ENCODE assay signal across 14 cellular contexts in genomic region chr19:45097450-45097775, GRCh38. TPM values are rescaled to one million over a fixed set of nuclear protein-coding genes. Genes with fewer than 3 reads are reported as not detected.
A peak's percentile ranks its signal among the peaks of the same experiment; 100 is the strongest.
DNase-seq lines count a peak whose midpoint lies in the region; ATAC-seq, FAIRE-seq and TF ChIP-seq lines count a peak whose summit lies in the region.
"Had no signal": no experiment of that assay in that cellular context is flagged by ENCODE, and none has a peak within 500 bp of the region (broad histone marks: within the 10 kb centered on the region; RNA-seq: fewer than 3 reads in every experiment).

No MANE protein-coding gene starts in this region.

- peak overlapping the region; percentile 63 to 77 (median 67) for H3K4me3 Mint-ChIP-seq in nephron
- H3K4me3 Mint-ChIP-seq: activated naive CD4-positive, alpha-beta T cell treated with anti-CD3 and anti-CD28 coated beads for 36 hours; T-helper 2 cell treated with Interferon-gamma antibody and Interleukin-4, amounts not matched to agents 5 μg/mL and 100 μg/mL, for 36 hours had no signal

- H3K36me3 Mint-ChIP-seq in nephron (ENCODE audit: low read depth) = peaks cover 10% of the 10 kb centered on the region

- TF ChIP-seq RAD21 in A549 (conservative IDR thresholded peaks at IDR 0.05 in 1 of 2, IDR thresholded peaks at IDR 0.05 in 1 of 2) = no peak

- intact Hi-C loops in breast epithelium (cut with DNase I; ENCODE audit: low total_unique reads) = no loop called here
- intact Hi-C loops in mucosa of descending colon (cut with DNase I, micrococcal nuclease) = no loop called here

- DNase-seq in A549 (ENCODE audit: low read depth in 1 of 2, low spot score in 1 of 2) = no peak
- DNase-seq in H7 = peak; percentile 60
- DNase-seq in breast epithelium (ENCODE audit: low spot score in 2 of 2) = no peak
- no peak for DNase-seq in KBM-7
- no peak for DNase-seq in hypothalamus (lab: John Stamatoyannopoulos, UW)
- DNase-seq in mucosa of descending colon = no peak
- DNase-seq in NCI-H1436 (lab: John Stamatoyannopoulos, UW) = no peak
- DNase-seq: activated CD4-positive, alpha-beta T cell treated with anti-CD3 and anti-CD28 coated beads, Interleukin-2, amount 50 U/mL, for 48 hours; activated naive CD4-positive, alpha-beta T cell treated with anti-CD3 and anti-CD28 coated beads for 36 hours; colonic mucosa; GDM1; NCI-H2171 treated with DMSO at 0.1 percent for 48 hours had no signal

- H3K9me3 ChIP-seq in A549 = no peaks in the 10 kb centered on the region
- H3K9me3 ChIP-seq in breast epithelium = no peaks in the 10 kb centered on the region
- H3K9me3 ChIP-seq in mucosa of descending colon = no peaks in the 10 kb centered on the region
- H3K9me3 ChIP-seq: colonic mucosa had no signal

- in situ Hi-C loops in KBM-7 (cut with MboI; ENCODE audit: low pct_unique_long_range_greater_than_20kb, low sequenced_read_pairs) = no loop called here

- H3K4me1 ChIP-seq in A549 (peaks cover 60% of the 10 kb centered on the region), breast epithelium (peaks cover 21 to 48% of the 10 kb centered on the region in 2 donors), mucosa of descending colon (ENCODE audit: low read depth) (peaks cover 28% of the 10 kb centered on the region)

- peak overlapping the region in 2 of 3 experiments; percentile 67 to 73 for H3K27ac Mint-ChIP-seq in nephron
- H3K27ac Mint-ChIP-seq: activated naive CD4-positive, alpha-beta T cell treated with anti-CD3 and anti-CD28 coated beads for 36 hours; T-helper 2 cell treated with Interferon-gamma antibody and Interleukin-4, amounts not matched to agents 5 μg/mL and 100 μg/mL, for 36 hours had no signal

- POLR2A ChIA-PET in A549 (lab: Yijun Ruan, JAX) = no interaction called here

- H3K4me2 ChIP-seq in A549 = peak overlapping the region; percentile 75

- TF ChIP-seq EP300 in A549 (IDR thresholded peaks at IDR 0.05) = no peak

- TF ChIP-seq CTCF in A549 (IDR thresholded peaks at IDR 0.05) = no peak
- no peak for TF ChIP-seq CTCF in breast epithelium (IDR thresholded peaks at IDR 0.05)
- no peak for TF ChIP-seq CTCF in nephron (IDR thresholded peaks at IDR 0.05; ENCODE audit: unreplicated experiment in 3 of 3)
- no peak for TF ChIP-seq CTCF in mucosa of descending colon (IDR thresholded peaks at IDR 0.05)

- FAIRE-seq in A549 (lab: Jason Lieb, UNC) = no peak

- peaks cover 83% of the 10 kb centered on the region for H3K4me1 Mint-ChIP-seq in nephron

- H3K27ac ChIP-seq in A549 (peak overlapping the region; percentile 78 to 92), breast epithelium (peak overlapping the region; percentile 81 to 93)
- H3K27ac ChIP-seq: colonic mucosa had no signal

- no peaks in the 10 kb centered on the region for H3K27me3 ChIP-seq in H7 (ENCODE audit: control insufficient read depth, insufficient read depth, low read length)
- H3K27me3 ChIP-seq in breast epithelium = no peaks in the 10 kb centered on the region
- H3K27me3 ChIP-seq: colonic mucosa had no signal

- H3K36me3 ChIP-seq in H7 (replicated peaks; ENCODE audit: control insufficient read depth, insufficient read depth, low read length) (no peaks in the 10 kb centered on the region), breast epithelium (no peaks in the 10 kb centered on the region), mucosa of descending colon (ENCODE audit: low read depth) (no peaks in the 10 kb centered on the region)
- H3K36me3 ChIP-seq: colonic mucosa had no signal

- H3K27me3 Mint-ChIP-seq in nephron (ENCODE audit: low read depth) = no peaks in the 10 kb centered on the region

- no peak overlapping the region for H3K4me3 ChIP-seq in A549
- no peak overlapping the region for H3K4me3 ChIP-seq in H7 (ENCODE audit: insufficient read depth, low read depth, low read length)
- peak overlapping the region in 1 of 3 donors; percentile 31 for H3K4me3 ChIP-seq in breast epithelium
- H3K4me3 ChIP-seq in mucosa of descending colon = no peak overlapping the region
- H3K4me3 ChIP-seq: colonic mucosa had no signal

- no peaks in the 10 kb centered on the region for H3K9me3 Mint-ChIP-seq in nephron
- H3K9me3 Mint-ChIP-seq: activated naive CD4-positive, alpha-beta T cell treated with anti-CD3 and anti-CD28 coated beads for 36 hours; T-helper 2 cell treated with Interferon-gamma antibody and Interleukin-4, amounts not matched to agents 5 μg/mL and 100 μg/mL, for 36 hours had no signal

- no peak for ATAC-seq in A549
- no peak for ATAC-seq in mucosa of descending colon

- CTCF ChIA-PET in A549 (lab: Yijun Ruan, JAX) = interaction anchor here (1.0 to 4.9 kb wide), 8 partner anchors 21 to 449 kb away, joined by 3 to 46 read pairs (median 6); partner anchors contain the start of gene NKPD1

- TF ChIP-seq POLR2A in A549 (IDR thresholded peaks at IDR 0.05; ENCODE audit: low read length) (no peak), breast epithelium (IDR thresholded peaks at IDR 0.05) (no peak)

- 87% methylated on average over 7 of the region's 7 CpGs for WGBS in A549 (ENCODE audit: missing lambda C conversion rate)

TF ChIP-seq in A549, 52 proteins besides CTCF, POLR2A, EP300 and RAD21 (continues in another document):
- TF ChIP-seq FOXS1 (CRISPR knock-in tag; IDR thresholded peaks at IDR 0.05) (no peak), NFE2L2 (conservative IDR thresholded peaks at IDR 0.05; ENCODE audit: low read length) (no peak), JUNB (IDR thresholded peaks at IDR 0.05) (no peak), HDAC2 (IDR thresholded peaks at IDR 0.05) (no peak), CBX2 (IDR thresholded peaks at IDR 0.05; ENCODE audit: borderline replicate concordance, low read depth) (no peak), ZC3H11A (IDR thresholded peaks at IDR 0.05) (no peak), SMC3 (IDR thresholded peaks at IDR 0.05) (no peak), KDM1A (IDR thresholded peaks at IDR 0.05; ENCODE audit: low read depth) (no peak), BHLHE40 (IDR thresholded peaks at IDR 0.05; ENCODE audit: low read depth, low read length) (no peak)
- TF ChIP-seq, protein P1, sequence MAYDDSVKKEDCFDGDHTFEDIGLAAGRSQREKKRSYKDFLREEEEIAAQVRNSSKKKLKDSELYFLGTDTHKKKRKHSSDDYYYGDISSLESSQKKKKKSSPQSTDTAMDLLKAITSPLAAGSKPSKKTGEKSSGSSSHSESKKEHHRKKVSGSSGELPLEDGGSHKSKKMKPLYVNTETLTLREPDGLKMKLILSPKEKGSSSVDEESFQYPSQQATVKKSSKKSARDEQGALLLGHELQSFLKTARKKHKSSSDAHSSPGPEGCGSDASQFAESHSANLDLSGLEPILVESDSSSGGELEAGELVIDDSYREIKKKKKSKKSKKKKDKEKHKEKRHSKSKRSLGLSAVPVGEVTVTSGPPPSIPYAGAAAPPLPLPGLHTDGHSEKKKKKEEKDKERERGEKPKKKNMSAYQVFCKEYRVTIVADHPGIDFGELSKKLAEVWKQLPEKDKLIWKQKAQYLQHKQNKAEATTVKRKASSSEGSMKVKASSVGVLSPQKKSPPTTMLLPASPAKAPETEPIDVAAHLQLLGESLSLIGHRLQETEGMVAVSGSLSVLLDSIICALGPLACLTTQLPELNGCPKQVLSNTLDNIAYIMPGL (CRISPR knock-in tag; IDR thresholded peaks at IDR 0.05; ENCODE audit: borderline replicate concordance) = no peak

RNA-seq across cellular contexts. Expression of gene PPP1R37, which starts 4.4 kb away (rescaled TPM):
- 7.6 and 9.1 TPM in 2 replicates for polyA plus RNA-seq in A549 (2011; rRNA removed)
- polyA plus RNA-seq in A549 (2012; cell fraction: cytosol; rRNA removed) = 22.2 and 27.1 TPM in 2 replicates
- 48.6 and 55.2 TPM in 2 replicates for polyA plus RNA-seq in A549 (2012; cell fraction: nucleus; rRNA removed)
- polyA plus RNA-seq in A549 (2017; fragmentation: RNase III; extraction: RNeasy Plus Mini Kit Qiagen cat#74134 plus additional on column Dnase treatment) = 18.7 to 21.9 TPM (median 21.8 TPM) in 3 replicates
- polyA minus RNA-seq in A549 (2011; rRNA and poly(A)+ RNA removed) = 15.4 and 15.8 TPM in 2 replicates
- total RNA-seq in H7 (2014; rRNA removed; shearing (Covaris generic)) = 30.0 and 32.9 TPM in 2 replicates
- total RNA-seq in breast epithelium = 10 to 100 TPM; 18.6 to 50.8 (median 33.8) TPM
- 10 to 100 TPM; 27.2 to 33.6 (median 31.7) TPM for total RNA-seq in mucosa of descending colon

RNA-seq across cellular contexts. Expression of gene GEMIN7, which starts 18.4 kb away (rescaled TPM):
- polyA plus RNA-seq in A549 (2011; rRNA removed) = 42.2 and 49.2 TPM in 2 replicates
- 86.7 and 115 TPM in 2 replicates for polyA plus RNA-seq in A549 (2012; cell fraction: cytosol; rRNA removed)
- polyA plus RNA-seq in A549 (2012; cell fraction: nucleus; rRNA removed) = 97.2 and 109 TPM in 2 replicates
- polyA plus RNA-seq in A549 (2017; fragmentation: RNase III; extraction: RNeasy Plus Mini Kit Qiagen cat#74134 plus additional on column Dnase treatment) = 75.3 to 86.0 TPM (median 79.4 TPM) in 3 replicates
- 23.2 and 33.1 TPM in 2 replicates for polyA minus RNA-seq in A549 (2011; rRNA and poly(A)+ RNA removed)
- total RNA-seq in H7 (2014; rRNA removed; shearing (Covaris generic)) = 72.2 and 77.0 TPM in 2 replicates
- 10 to 100 TPM; 21.3 to 35.1 (median 22.1) TPM for total RNA-seq in breast epithelium
- total RNA-seq in mucosa of descending colon = 10 to 100 TPM; 14.4 to 22.6 (median 21.8) TPM

RNA-seq across cellular contexts. Expression of gene ZNF296, which starts 21.1 kb away (rescaled TPM):
- polyA plus RNA-seq in A549 (2011; rRNA removed) (0.25 and 0.34 TPM in 2 replicates), A549 (2017; fragmentation: RNase III; extraction: RNeasy Plus Mini Kit Qiagen cat#74134 plus additional on column Dnase treatment) (2.7 to 3.6 TPM (median 3.4 TPM) in 3 replicates)
- polyA plus RNA-seq in A549 (2012; cell fraction: cytosol; rRNA removed) = 2.7 and 3.7 TPM in 2 replicates
- 4.6 and 8.2 TPM in 2 replicates for polyA plus RNA-seq in A549 (2012; cell fraction: nucleus; rRNA removed)
- 0.50 and 0.73 TPM in 2 replicates for polyA minus RNA-seq in A549 (2011; rRNA and poly(A)+ RNA removed)
- total RNA-seq in H7 (2014; rRNA removed; shearing (Covaris generic)) = 2.6 and 4.2 TPM in 2 replicates
- total RNA-seq in breast epithelium (1 to 10 TPM in 2 of 3 donors, under 1 TPM in 1; 0.98 to 1.9 (median 1.3) TPM), mucosa of descending colon (1 to 10 TPM; 2.8 to 5.0 (median 4.9) TPM)

RNA-seq across cellular contexts. Expression of gene CLASRP, which starts 58.6 kb away (rescaled TPM):
- polyA plus RNA-seq in A549 (2011; rRNA removed) (30.7 and 39.0 TPM in 2 replicates), A549 (2017; fragmentation: RNase III; extraction: RNeasy Plus Mini Kit Qiagen cat#74134 plus additional on column Dnase treatment) (74.8 to 93.7 TPM (median 86.4 TPM) in 3 replicates)
- 38.3 and 40.7 TPM in 2 replicates for polyA plus RNA-seq in A549 (2012; cell fraction: cytosol; rRNA removed)
- polyA plus RNA-seq in A549 (2012; cell fraction: nucleus; rRNA removed) = 229 and 279 TPM in 2 replicates
- polyA minus RNA-seq in A549 (2011; rRNA and poly(A)+ RNA removed) = 36.0 and 38.2 TPM in 2 replicates
- total RNA-seq in H7 (2014; rRNA removed; shearing (Covaris generic)) = 31.4 and 35.2 TPM in 2 replicates
- total RNA-seq in breast epithelium (10 to 100 TPM; 49.9 to 80.3 (median 57.0) TPM), mucosa of descending colon (100 to 1,000 TPM in 1 of 3 donors, 10 to 100 TPM in 2; 79.4 to 113 (median 93.2) TPM)
